Comparison of ENCODE assay signal across 1 cellular context in genomic region chr17:39638317-39638716, GRCh38.
TF ChIP-seq lines count a peak whose summit lies in the region.

No MANE protein-coding gene starts in this region.

TF ChIP-seq in H1, 55 proteins besides CTCF, POLR2A, EP300 and RAD21:
- TF ChIP-seq SRF (IDR thresholded peaks at IDR 0.05; ENCODE audit: low read depth, low read length): no peak
- no peak for TF ChIP-seq KDM5A (IDR thresholded peaks at IDR 0.05; ENCODE audit: low read length)
- no peak for TF ChIP-seq RBBP5 (IDR thresholded peaks at IDR 0.05; ENCODE audit: borderline replicate concordance, low read depth, low read length)
- TF ChIP-seq, protein P1, sequence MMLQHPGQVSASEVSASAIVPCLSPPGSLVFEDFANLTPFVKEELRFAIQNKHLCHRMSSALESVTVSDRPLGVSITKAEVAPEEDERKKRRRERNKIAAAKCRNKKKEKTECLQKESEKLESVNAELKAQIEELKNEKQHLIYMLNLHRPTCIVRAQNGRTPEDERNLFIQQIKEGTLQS (IDR thresholded peaks at IDR 0.05; ENCODE audit: insufficient read depth, low read depth, low read length): no peak
- no peak for TF ChIP-seq FOSL1 (IDR thresholded peaks at IDR 0.05; ENCODE audit: insufficient read depth, low read depth, low read length)
- TF ChIP-seq KDM1A (IDR thresholded peaks at IDR 0.05; ENCODE audit: borderline replicate concordance, low read length): no peak
TF ChIP-seq in H1: peak in this region for 0.
